Comparison of ENCODE assay signal across 16 cellular contexts in the genomic region with DNA sequence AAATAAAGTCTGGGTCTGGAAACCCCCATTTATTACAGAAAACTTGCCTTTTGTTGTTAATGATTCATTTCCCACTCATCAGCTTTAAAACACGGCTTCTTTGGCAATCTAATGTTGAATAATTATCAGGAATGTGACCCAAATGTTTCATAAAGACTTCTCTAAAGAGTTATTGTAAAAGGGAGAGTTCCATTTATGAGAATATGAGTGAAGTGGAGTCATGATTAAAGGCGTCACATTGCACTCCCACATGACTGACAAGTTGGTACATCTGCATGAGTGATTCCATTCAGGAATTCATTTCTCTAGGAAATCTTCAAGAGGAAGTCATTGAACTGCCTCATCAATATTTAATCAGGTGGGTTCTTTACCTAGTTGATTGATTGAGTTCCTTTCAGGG.
A peak's percentile ranks its signal among the peaks of the same experiment; 100 is the strongest.
DNase-seq lines count a peak whose midpoint lies in the region; ATAC-seq, FAIRE-seq and TF ChIP-seq lines count a peak whose summit lies in the region.
"Had no signal": no experiment of that assay in that cellular context is flagged by ENCODE, and none has a peak within 500 bp of the region (broad histone marks: within the 10 kb centered on the region; RNA-seq: fewer than 3 reads in every experiment).

No MANE protein-coding gene starts in this region.

- no peak overlapping the region for H3K4me2 ChIP-seq in mammary epithelial cell (ENCODE audit: insufficient read depth, low read depth, low read length)
- H3K4me2 ChIP-seq: BLaER1, GM23338 had no signal

- no peaks in the 10 kb centered on the region for H4K20me1 ChIP-seq in mammary epithelial cell (ENCODE audit: insufficient read depth, low read length)
- H4K20me1 ChIP-seq: BLaER1 had no signal

- no peak overlapping the region for H2AFZ ChIP-seq in mammary epithelial cell (ENCODE audit: low read depth, low read length)
- H2AFZ ChIP-seq: GM23338 had no signal

- peaks cover 23% of the 10 kb centered on the region for H3K4me1 ChIP-seq in mammary epithelial cell (ENCODE audit: insufficient read depth, low read length)
- H3K4me1 ChIP-seq in breast epithelium = no peaks in the 10 kb centered on the region
- H3K4me1 ChIP-seq: BLaER1, Caco-2 had no signal

- no peaks in the 10 kb centered on the region for H3K27me3 ChIP-seq in mammary epithelial cell (ENCODE audit: insufficient read depth, low read length)
- H3K27me3 ChIP-seq in breast epithelium = peaks cover 0 to 3% of the 10 kb centered on the region in 2 donors
- H3K27me3 ChIP-seq in bronchial epithelial cell (ENCODE audit: control insufficient read depth, insufficient read depth, low read length) = no peaks in the 10 kb centered on the region
- H3K27me3 ChIP-seq: BLaER1 had no signal

- peaks cover 23% of the 10 kb centered on the region for H3K27me3 Mint-ChIP-seq in activated T-cell treated with anti-CD3 and anti-CD28 coated beads, Interleukin-2, amount 50 U/mL, for 72 hours (ENCODE audit: low read depth)

- no peak overlapping the region for H3K4me3 ChIP-seq in mammary epithelial cell (replicated peaks in 1 of 3; ENCODE audit: insufficient read depth in 1 of 3, low read depth in 2 of 3, low read length in 3 of 3)
- no peak overlapping the region for H3K4me3 ChIP-seq in breast epithelium
- H3K4me3 ChIP-seq in bronchial epithelial cell (ENCODE audit: low read depth, low read length) = no peak overlapping the region
- H3K4me3 ChIP-seq: BLaER1, GM23338 had no signal

- H3K4me3 Mint-ChIP-seq in activated T-cell treated with anti-CD3 and anti-CD28 coated beads, Interleukin-2, amount 50 U/mL, for 72 hours = no peak overlapping the region
- H3K4me3 Mint-ChIP-seq: CD8-positive, alpha-beta memory T cell; GM23338 had no signal

- no peak for ATAC-seq in activated T-cell treated with anti-CD3 and anti-CD28 coated beads, Interleukin-2, amount 50 U/mL, for 72 hours (replicated peaks in 1 of 2)
- ATAC-seq in GM18909 (IDR thresholded peaks at IDR 0.05; ENCODE audit: poor library complexity, unreplicated experiment) = no peak
- ATAC-seq: GM23338, HepG2 had no signal

- 3% methylated on average over 2 of the region's 2 CpGs for WGBS in mammary epithelial cell (ENCODE audit: low coverage, missing lambda C conversion rate)

- CTCF ChIA-PET in mammary epithelial cell (lab: Charles Lee; ENCODE audit: low non-redundant PET) = no interaction called here

- no peaks in the 10 kb centered on the region for H3K79me2 ChIP-seq in mammary epithelial cell (ENCODE audit: insufficient read depth, low read length)

- FAIRE-seq in bronchial epithelial cell (lab: Jason Lieb, UNC) = no peak
- FAIRE-seq: HepG2 had no signal

- peak; percentile 44 for DNase-seq in mammary epithelial cell
- no peak for DNase-seq in breast epithelium (ENCODE audit: low spot score in 2 of 2)
- DNase-seq in bronchial epithelial cell (ENCODE audit: low read depth) = peak; percentile 48
- peak; percentile 12 for DNase-seq in foreskin melanocyte
- no peak for DNase-seq in activated T-cell treated with anti-CD3 and anti-CD28 coated beads, Interleukin-2, amount 50 U/mL, for 72 hours
- no peak for DNase-seq in NCI-H82 treated with DMSO at 0.1 percent for 48 hours (lab: John Stamatoyannopoulos, UW; ENCODE audit: unreplicated experiment)
- DNase-seq: AML-193; Caco-2; CD8-positive, alpha-beta memory T cell; DMS53; H7 had no signal

- no peaks in the 10 kb centered on the region for H3K36me3 Mint-ChIP-seq in activated T-cell treated with anti-CD3 and anti-CD28 coated beads, Interleukin-2, amount 50 U/mL, for 72 hours (ENCODE audit: insufficient read depth in 2 of 2)
- H3K36me3 Mint-ChIP-seq: CD8-positive, alpha-beta memory T cell had no signal

- TF ChIP-seq CTCF in mammary epithelial cell (conservative IDR thresholded peaks at IDR 0.05 in 1 of 2, IDR thresholded peaks at IDR 0.05 in 1 of 2; ENCODE audit: extremely low read depth in 1 of 2, insufficient read depth in 1 of 2, low read depth in 1 of 2, low read length in 2 of 2) (no peak), breast epithelium (IDR thresholded peaks at IDR 0.05) (no peak), bronchial epithelial cell (IDR thresholded peaks at IDR 0.05; ENCODE audit: insufficient read depth, low read length, severe bottlenecking) (no peak)

- H3K36me3 ChIP-seq in mammary epithelial cell (ENCODE audit: insufficient read depth, low read length) = no peaks in the 10 kb centered on the region
- no peaks in the 10 kb centered on the region for H3K36me3 ChIP-seq in breast epithelium
- H3K36me3 ChIP-seq in bronchial epithelial cell (ENCODE audit: control insufficient read depth, insufficient read depth, low read length) = no peaks in the 10 kb centered on the region
- H3K36me3 ChIP-seq: BLaER1 had no signal

- peak overlapping the region; percentile 35 for H3K27ac ChIP-seq in mammary epithelial cell (ENCODE audit: insufficient read depth, low read depth, low read length)
- H3K27ac ChIP-seq in breast epithelium = no peak overlapping the region
- H3K27ac ChIP-seq: 22Rv1, BLaER1 had no signal

- H3K9me3 ChIP-seq in mammary epithelial cell (replicated peaks; ENCODE audit: insufficient read depth, low read length) (peaks cover 2% of the 10 kb centered on the region), breast epithelium (peaks cover 0 to 4% of the 10 kb centered on the region in 2 donors)

- H3K9me3 Mint-ChIP-seq in activated T-cell treated with anti-CD3 and anti-CD28 coated beads, Interleukin-2, amount 50 U/mL, for 72 hours = no peaks in the 10 kb centered on the region

- no peak overlapping the region for H3K27ac Mint-ChIP-seq in activated T-cell treated with anti-CD3 and anti-CD28 coated beads, Interleukin-2, amount 50 U/mL, for 72 hours
- H3K27ac Mint-ChIP-seq: CD8-positive, alpha-beta memory T cell; GM23338 had no signal

- intact Hi-C loops in mammary epithelial cell (cut with micrococcal nuclease) = no loop called here
- intact Hi-C loops in breast epithelium (cut with DNase I; ENCODE audit: low total_unique reads) = no loop called here

- in situ Hi-C loops in mammary epithelial cell (cut with MboI; ENCODE audit: low sequenced_read_pairs in 2 of 2) = no loop called here

- no peak overlapping the region for H3K9ac ChIP-seq in mammary epithelial cell (ENCODE audit: insufficient read depth, low read length)
- H3K9ac ChIP-seq: BLaER1 had no signal

- no peaks in the 10 kb centered on the region for H3K4me1 Mint-ChIP-seq in activated T-cell treated with anti-CD3 and anti-CD28 coated beads, Interleukin-2, amount 50 U/mL, for 72 hours (ENCODE audit: low read depth)
- H3K4me1 Mint-ChIP-seq: CD8-positive, alpha-beta memory T cell had no signal

- dilution Hi-C loops in mammary epithelial cell (cut with HindIII; ENCODE audit: low sequenced_read_pairs) = no loop called here

- no TSS peak for BruUV-seq in mammary epithelial cell (replicated peaks; lab: Mats Ljungman, UMichigan)

- no peak for TF ChIP-seq POLR2A in breast epithelium (IDR thresholded peaks at IDR 0.05)

Comparison
In these comparisons a context has a peak if more than half of its experiments do, and no peak if none do; other contexts are left out.
1. DNase-seq: peak in mammary epithelial cell (single experiment), bronchial epithelial cell (single experiment) and foreskin melanocyte (single experiment); none in breast epithelium (0 of 2), activated T-cell treated with anti-CD3 and anti-CD28 coated beads, Interleukin-2, amount 50 U/mL, for 72 hours (0 of 2) and NCI-H82 treated with DMSO at 0.1 percent for 48 hours (single experiment).